In genomic region chr4:169270810-169271691, GRCh38 we compare ENCODE assay signal across 8 cellular contexts. TPM values are rescaled to one million over a fixed set of nuclear protein-coding genes. Genes with fewer than 3 reads are reported as not detected.
DNase-seq lines count a peak whose midpoint lies in the region; ATAC-seq lines count a peak whose summit lies in the region.

SH3RF1 (minus strand) TSS chr4:169270956; CDS start chr4:169269212, 1,744 bp downstream.

- ATAC-seq in GM19372 (IDR thresholded peaks at IDR 0.05; ENCODE audit: low read depth, unreplicated experiment): peak; percentile 63
- ATAC-seq in HG03439 (IDR thresholded peaks at IDR 0.05; ENCODE audit: unreplicated experiment): peak; percentile 56
- peak; percentile 96 for ATAC-seq in left cardiac atrium

- peak; percentile 84 for DNase-seq in DMS53 (lab: John Stamatoyannopoulos, UW)
- DNase-seq in NOMO-1 treated with DMSO at 0.1 percent for 48 hours (lab: John Stamatoyannopoulos, UW; ENCODE audit: unreplicated experiment): peak; percentile 73
- peak; percentile 76 for DNase-seq in amniotic epithelial cell (ENCODE audit: low read depth)
- DNase-seq in left cardiac atrium: peak; percentile 91
- DNase-seq in pons (ENCODE audit: low spot score): peak; percentile 70
- DNase-seq in activated effector memory CD4-positive, alpha-beta T cell treated with anti-CD3 and anti-CD28 coated beads, Interleukin-2, amount 50 U/mL, for 16 hours: no peak

- intact Hi-C loops in left cardiac atrium (cut with DNase I): loop anchor here in 1 of 2 donors (10.0 kb wide), 1 partner anchor 246 kb away; no protein-coding TSS in a partner anchor

RNA-seq across cellular contexts. Expression of gene SH3RF1, which starts in this region (rescaled TPM):
- 10 to 100 TPM in 1 of 2 donors, 1 to 10 TPM in 1; 8.7 to 12.8 TPM for total RNA-seq in left cardiac atrium
